ENCODE assay signal across 15 cellular contexts in the genomic region with DNA sequence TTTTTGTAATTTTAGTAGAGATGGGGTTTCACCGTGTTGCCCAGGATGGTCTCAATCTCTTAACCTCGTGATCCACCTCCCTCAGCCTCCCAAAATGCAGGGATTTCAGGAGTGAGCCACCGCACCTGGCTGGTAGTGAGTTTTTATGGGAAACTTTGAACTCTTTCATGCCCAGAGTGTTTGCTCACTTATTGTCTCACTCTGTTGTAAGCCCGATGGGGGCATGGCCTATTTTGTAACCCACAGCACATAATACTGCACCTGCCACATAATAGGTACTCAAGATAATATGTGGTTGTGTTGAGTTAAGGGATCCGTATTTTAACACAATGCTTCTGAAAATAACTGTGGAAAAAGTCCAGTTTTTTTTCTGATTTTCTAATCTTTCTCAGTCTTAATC.
"Had no signal": no experiment of that assay in that cellular context is flagged by ENCODE, and none has a peak within 500 bp of the region (broad histone marks: within the 10 kb centered on the region; RNA-seq: fewer than 3 reads in every experiment).

No MANE protein-coding gene starts in this region.

- H3K36me3 ChIP-seq: upper lobe of left lung had no signal

- DNase-seq: activated B cell treated with CpG ODN at 0.5 μM for 24 hours; activated CD4-positive, alpha-beta memory T cell treated with anti-CD3 and anti-CD28 coated beads, Interleukin-2, amount 10 ng/mL, durations not matched to agents 7 days and 5 days; activated CD4-positive, alpha-beta T cell treated with anti-CD3 and anti-CD28 coated beads for 4 hours; activated CD8-positive, alpha-beta memory T cell treated with anti-CD3 and anti-CD28 coated beads, Interleukin-2, amount 10 ng/mL, durations not matched to agents 7 days and 5 days; effector CD4-positive, alpha-beta T cell; hypothalamus; islet precursor cell; stimulated activated CD4-positive, alpha-beta T cell treated with anti-CD3 and anti-CD28 coated beads, Interleukin-4, amount 100 ng/mL, for 24 hours; testis; upper lobe of left lung had no signal

- H3K27me3 ChIP-seq: testis, upper lobe of left lung had no signal

- ATAC-seq: activated CD8-positive, alpha-beta memory T cell treated with anti-CD3 and anti-CD28 coated beads, Interleukin-2, amount 10 ng/mL, durations not matched to agents 7 days and 5 days; left lobe of liver; sciatic nerve; stimulated activated effector memory CD8-positive, alpha-beta T cell treated with anti-CD3 and anti-CD28 coated beads, Interleukin-12 subunit alpha, Interleukin-12 subunit beta, amount 100 ng/mL, for 72 hours had no signal

- H3K4me1 ChIP-seq: parathyroid adenoma, testis, upper lobe of left lung had no signal

- H3K9me3 ChIP-seq: testis, upper lobe of left lung had no signal

- H3K4me3 ChIP-seq: smooth muscle cell, testis, upper lobe of left lung had no signal

- H3K27ac ChIP-seq: parathyroid adenoma, testis, upper lobe of left lung had no signal
